In the genomic region with DNA sequence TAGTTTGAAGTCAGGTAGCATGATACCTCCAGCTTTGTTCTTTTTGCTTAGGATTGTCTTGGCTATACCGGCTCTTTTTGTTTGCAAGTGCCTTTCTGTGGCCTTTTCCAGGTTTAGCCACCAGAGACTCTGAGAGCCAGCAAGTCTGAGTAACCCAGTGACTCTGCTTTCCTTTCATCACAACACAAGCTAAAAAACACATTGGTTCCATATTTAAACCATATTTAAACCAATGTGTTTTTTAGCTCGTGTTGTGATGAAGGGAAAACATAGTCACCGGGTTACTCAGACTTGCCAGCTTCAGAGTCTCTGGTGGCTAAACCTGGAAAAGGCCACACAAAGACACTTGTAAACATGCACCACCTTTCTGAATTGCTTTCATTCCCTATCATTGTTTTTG, we compare ENCODE assay signal across 21 cellular contexts.
A peak's percentile ranks its signal among the peaks of the same experiment; 100 is the strongest.
DNase-seq lines count a peak whose midpoint lies in the region; ATAC-seq lines count a peak whose summit lies in the region.
"Had no signal": no experiment of that assay in that cellular context is flagged by ENCODE, and none has a peak within 500 bp of the region (broad histone marks: within the 10 kb centered on the region; RNA-seq: fewer than 3 reads in every experiment).

No MANE protein-coding gene starts in this region.

- ATAC-seq in sciatic nerve (peak; percentile 32), HG03039 (IDR thresholded peaks at IDR 0.05; ENCODE audit: unreplicated experiment) (no peak)
- ATAC-seq: GM12878, GM23338, HCT116 had no signal

- H3K27me3 ChIP-seq in ACC112 (ENCODE audit: insufficient read depth, low read length) = no peaks in the 10 kb centered on the region
- H3K27me3 ChIP-seq: BE2C; BLaER1 treated with 17β-estradiol and CSF1 and Interleukin-3, amounts not matched to agents 10 nM and 100 nM had no signal

- no peak overlapping the region for H2AFZ ChIP-seq in ACC112 (ENCODE audit: low read length, unreplicated experiment)
- H2AFZ ChIP-seq: GM23338 had no signal

- no peaks in the 10 kb centered on the region for H3K36me3 ChIP-seq in ACC112 (ENCODE audit: insufficient read depth, low read length)
- H3K36me3 ChIP-seq: BE2C; BLaER1 treated with 17β-estradiol and CSF1 and Interleukin-3, amounts not matched to agents 10 nM and 100 nM had no signal

- H3K79me2 ChIP-seq in ACC112 (ENCODE audit: control insufficient read depth, insufficient read depth, low read length, unreplicated experiment) = no peaks in the 10 kb centered on the region

- H3K4me1 ChIP-seq in ACC112 (ENCODE audit: control insufficient read depth, insufficient read depth, low read length, unreplicated experiment) = no peaks in the 10 kb centered on the region
- H3K4me1 ChIP-seq: BLaER1 treated with 17β-estradiol and CSF1 and Interleukin-3, amounts not matched to agents 10 nM and 100 nM had no signal

- DNase-seq in fibroblast of gingiva (ENCODE audit: low read depth) = peak; percentile 39
- DNase-seq in sciatic nerve (ENCODE audit: low spot score) = no peak
- no peak for DNase-seq in HT-29 (ENCODE audit: low spot score)
- no peak for DNase-seq in NCI-H2196 (lab: John Stamatoyannopoulos, UW; ENCODE audit: unreplicated experiment)
- DNase-seq: ACHN; AML-193; BE2C; CD4-positive, alpha-beta T cell; CD8-positive, alpha-beta memory T cell; DMS 273 treated with DMSO at 0.1 percent for 48 hours; DMS79; EL; GDM1; H9 had no signal

- H3K27ac ChIP-seq in ACC112 (ENCODE audit: low read depth, low read length) = peak overlapping the region; percentile 34; the same call in 1 of the 2 replicates
- H3K27ac ChIP-seq: 22Rv1; BLaER1 treated with 17β-estradiol and CSF1 and Interleukin-3, amounts not matched to agents 10 nM and 100 nM had no signal

- intact Hi-C loops in sciatic nerve (cut with DNase I) = no loop called here

- H3K4me3 ChIP-seq in ACC112 (ENCODE audit: low read depth, low read length) = no peak overlapping the region
- H3K4me3 ChIP-seq: BLaER1 treated with 17β-estradiol and CSF1 and Interleukin-3, amounts not matched to agents 10 nM and 100 nM; GM12878; GM23338 had no signal
